Comparison of ENCODE assay signal across 15 cellular contexts in genomic region chr4:120918788-120919187, GRCh38. TPM values are rescaled to one million over a fixed set of nuclear protein-coding genes. Genes with fewer than 3 reads are reported as not detected.
DNase-seq lines count a peak whose midpoint lies in the region; ATAC-seq and TF ChIP-seq lines count a peak whose summit lies in the region.
"Had no signal": no experiment of that assay in that cellular context is flagged by ENCODE, and none has a peak within 500 bp of the region (broad histone marks: within the 10 kb centered on the region; RNA-seq: fewer than 3 reads in every experiment).

No MANE protein-coding gene starts in this region.

- no peak overlapping the region for H4K91ac ChIP-seq in H9 (ENCODE audit: insufficient read length, low read depth, low read length)

- H3K4me1 Mint-ChIP-seq in H9: peaks cover 51 to 56% of the 10 kb centered on the region in 2 experiments
- peaks cover 23% of the 10 kb centered on the region for H3K4me1 Mint-ChIP-seq in activated CD8-positive, alpha-beta T cell treated with anti-CD3 and anti-CD28 coated beads for 36 hours (ENCODE audit: low read depth)

- H3K9ac ChIP-seq in H9 (ENCODE audit: extremely low read depth, insufficient read length, low read length): no peak overlapping the region
- peak overlapping the region; percentile 55 for H3K9ac ChIP-seq in adipocyte (ENCODE audit: low read length)

- H3K36me3 Mint-ChIP-seq in H9 (ENCODE audit: insufficient read depth in 1 of 3, low read depth in 3 of 3): peaks cover 0 to 4% (median 0%) of the 10 kb centered on the region in 3 experiments; a peak in 3 of 7 replicates
- H3K36me3 Mint-ChIP-seq in activated CD8-positive, alpha-beta T cell treated with anti-CD3 and anti-CD28 coated beads for 36 hours (ENCODE audit: low read depth): no peaks in the 10 kb centered on the region
- H3K36me3 Mint-ChIP-seq: activated CD4-positive, alpha-beta memory T cell treated with anti-CD3 and anti-CD28 coated beads for 36 hours had no signal

- H3K14ac ChIP-seq in H9 (ENCODE audit: insufficient read depth, low read length): no peak overlapping the region

- H2BK12ac ChIP-seq in H9 (ENCODE audit: insufficient read length, low read depth, low read length): no peak overlapping the region

- no peak overlapping the region for H4K8ac ChIP-seq in H9 (replicated peaks; ENCODE audit: insufficient read length, low read depth, low read length)

- no peak overlapping the region for H2AFZ ChIP-seq in H9 (ENCODE audit: low read length)

- H3K27ac ChIP-seq in H9 (ENCODE audit: insufficient read length, low read depth, low read length) (peak overlapping the region; percentile 7), right cardiac atrium (ENCODE audit: low read length) (no peak overlapping the region), prostate gland (no peak overlapping the region), esophagus squamous epithelium (no peak overlapping the region)
- H3K27ac ChIP-seq: Peyer's patch had no signal

- H2BK120ac ChIP-seq in H9 (ENCODE audit: low read depth, low read length, poor library complexity, severe bottlenecking): no peak overlapping the region

- peak in 1 of 2 donors; percentile 49 for ATAC-seq in right cardiac atrium
- ATAC-seq in activated CD8-positive, alpha-beta T cell treated with anti-CD3 and anti-CD28 coated beads for 36 hours: no peak

- H3K79me2 ChIP-seq in H9 (ENCODE audit: insufficient read depth, low read length): peaks cover 4% of the 10 kb centered on the region; the same call in 1 of the 2 replicates

- WGBS in H9 (ENCODE audit: extremely low coverage, insufficient read length, low lambda C conversion rate): no CpG with 5 or more reads among the region's 2 CpGs
- WGBS in right cardiac atrium: 20% methylated on average over 2 of the region's 2 CpGs
- WGBS in prostate gland: 30% methylated on average over 2 of the region's 2 CpGs
- WGBS in esophagus squamous epithelium, 2 donors: 19 to 22% methylated on average over 2 of the region's 2 CpGs

- H3K36me3 ChIP-seq in adipocyte (ENCODE audit: control insufficient read depth, insufficient read depth, low read length, severe bottlenecking) (no peaks in the 10 kb centered on the region), prostate gland (no peaks in the 10 kb centered on the region), esophagus squamous epithelium (no peaks in the 10 kb centered on the region)
- H3K36me3 ChIP-seq: Peyer's patch had no signal

- intact Hi-C loops in right cardiac atrium (cut with DNase I) (loop anchor here in 1 of 4 donors (10.0 kb wide), 1 partner anchor 194 kb away; no protein-coding TSS in a partner anchor), prostate gland (cut with DNase I) (no loop called here), esophagus squamous epithelium (cut with DNase I) (no loop called here)
- intact Hi-C loops in activated CD8-positive, alpha-beta T cell treated with anti-CD3 and anti-CD28 coated beads for 36 hours (cut with micrococcal nuclease): no loop called here

- no peaks in the 10 kb centered on the region for H3K9me3 ChIP-seq in H9 (ENCODE audit: control insufficient read depth, low read depth, low read length)
- H3K9me3 ChIP-seq in adipocyte (ENCODE audit: control insufficient read depth, low read length): no peaks in the 10 kb centered on the region
- H3K9me3 ChIP-seq in right cardiac atrium (ENCODE audit: control insufficient read depth, low read length): no peaks in the 10 kb centered on the region
- H3K9me3 ChIP-seq in prostate gland: no peaks in the 10 kb centered on the region
- no peaks in the 10 kb centered on the region for H3K9me3 ChIP-seq in esophagus squamous epithelium
- H3K9me3 ChIP-seq: Peyer's patch had no signal

- no peak overlapping the region for H3K56ac ChIP-seq in H9 (ENCODE audit: insufficient read length, low read depth, low read length)

- H3K23ac ChIP-seq in H9 (ENCODE audit: insufficient read length, low read depth, low read length): no peak overlapping the region

- H3K4me2 ChIP-seq in H9 (ENCODE audit: insufficient read depth, insufficient read length, low read length): no peak overlapping the region

- no peak overlapping the region for H3K4me3 Mint-ChIP-seq in H9
- no peak overlapping the region for H3K4me3 Mint-ChIP-seq in activated CD8-positive, alpha-beta T cell treated with anti-CD3 and anti-CD28 coated beads for 36 hours
- H3K4me3 Mint-ChIP-seq: activated CD4-positive, alpha-beta memory T cell treated with anti-CD3 and anti-CD28 coated beads for 36 hours; CD4-positive, alpha-beta T cell; T-helper 2 cell treated with Interferon-gamma antibody and Interleukin-4, amounts not matched to agents 5 μg/mL and 100 μg/mL, for 36 hours had no signal

- peaks cover 8% of the 10 kb centered on the region for H3K23me2 ChIP-seq in H9 (ENCODE audit: insufficient read length, low read depth, low read length, poor library complexity, severe bottlenecking)

- no peak overlapping the region for H2BK5ac ChIP-seq in H9 (ENCODE audit: insufficient read length, low read length)

- H2AK5ac ChIP-seq in H9 (ENCODE audit: insufficient read length, low read length): no peak overlapping the region

- H3K27me3 ChIP-seq in H9 (ENCODE audit: insufficient read depth, low read length) (no peaks in the 10 kb centered on the region), adipocyte (replicated peaks; ENCODE audit: control insufficient read depth, insufficient read depth, low read length) (no peaks in the 10 kb centered on the region), right cardiac atrium (ENCODE audit: control insufficient read depth, insufficient read depth) (no peaks in the 10 kb centered on the region), prostate gland (replicated peaks; ENCODE audit: insufficient read depth) (no peaks in the 10 kb centered on the region), esophagus squamous epithelium (peaks cover 0 to 12% (median 0%) of the 10 kb centered on the region in 4 donors)
- H3K27me3 ChIP-seq: Peyer's patch had no signal

- no peak overlapping the region for H3T11ph ChIP-seq in H9 (ENCODE audit: low read length)

- no peak overlapping the region for H2BK20ac ChIP-seq in H9 (ENCODE audit: low read depth, low read length, poor library complexity, severe bottlenecking)

- peak overlapping the region; percentile 8 for H3K4me3 ChIP-seq in adipocyte (ENCODE audit: low read length)
- H3K4me3 ChIP-seq in right cardiac atrium (ENCODE audit: low read length): no peak overlapping the region
- H3K4me3 ChIP-seq in prostate gland: no peak overlapping the region
- H3K4me3 ChIP-seq in esophagus squamous epithelium: no peak overlapping the region
- H3K4me3 ChIP-seq: Peyer's patch had no signal

- no peaks in the 10 kb centered on the region for H3K9me3 Mint-ChIP-seq in H9
- no peaks in the 10 kb centered on the region for H3K9me3 Mint-ChIP-seq in activated CD8-positive, alpha-beta T cell treated with anti-CD3 and anti-CD28 coated beads for 36 hours
- H3K9me3 Mint-ChIP-seq: activated CD4-positive, alpha-beta memory T cell treated with anti-CD3 and anti-CD28 coated beads for 36 hours; CD4-positive, alpha-beta T cell; T-helper 2 cell treated with Interferon-gamma antibody and Interleukin-4, amounts not matched to agents 5 μg/mL and 100 μg/mL, for 36 hours had no signal

- H4K5ac ChIP-seq in H9 (ENCODE audit: insufficient read length, low read depth, low read length): no peak overlapping the region

- no peak overlapping the region for H3K4ac ChIP-seq in H9 (ENCODE audit: low read depth, low read length)

- H3K4me1 ChIP-seq in H9 (ENCODE audit: insufficient read depth, low read length) (no peaks in the 10 kb centered on the region; the same call in 1 of the 2 replicates), adipocyte (ENCODE audit: control insufficient read depth, insufficient read depth, low read length) (peaks cover 28% of the 10 kb centered on the region), right cardiac atrium (ENCODE audit: control insufficient read depth, insufficient read depth, low read length) (no peaks in the 10 kb centered on the region), prostate gland (replicated peaks) (no peaks in the 10 kb centered on the region), esophagus squamous epithelium (peaks cover 3 to 40% (median 11%) of the 10 kb centered on the region in 3 donors)

- CTCF ChIA-PET in activated CD8-positive, alpha-beta T cell treated with anti-CD3 and anti-CD28 coated beads for 36 hours (lab: Charles Lee): interaction anchor here (0.9 to 1.8 kb wide), 8 partner anchors 9 to 131 kb away, joined by 3 to 8 read pairs (median 3); no protein-coding TSS in a partner anchor

- TF ChIP-seq POLR2A in prostate gland (IDR thresholded peaks at IDR 0.05) (no peak), esophagus squamous epithelium (IDR thresholded peaks at IDR 0.05) (no peak)

- H2BK15ac ChIP-seq in H9 (ENCODE audit: low read depth, low read length): no peak overlapping the region

- H4K20me1 ChIP-seq in H9 (ENCODE audit: control insufficient read depth, insufficient read depth, insufficient read length): no peaks in the 10 kb centered on the region

- no peak for DNase-seq in H9
- peak; percentile 42 for DNase-seq in adipocyte (ENCODE audit: low read depth)
- DNase-seq in right cardiac atrium: peak; percentile 55 to 81 (median 75)
- peak; percentile 14 for DNase-seq in prostate gland (ENCODE audit: low spot score)
- DNase-seq in NCI-H524 treated with DMSO at 0.1 percent for 48 hours (lab: John Stamatoyannopoulos, UW): no peak
- no peak for DNase-seq in activated CD8-positive, alpha-beta T cell treated with anti-CD3 and anti-CD28 coated beads for 36 hours
- no peak for DNase-seq in esophagus squamous epithelium (lab: John Stamatoyannopoulos, UW)
- no peak for DNase-seq in NCI-H82 (lab: John Stamatoyannopoulos, UW)
- DNase-seq: activated CD4-positive, alpha-beta memory T cell treated with anti-CD3 and anti-CD28 coated beads for 36 hours; activated effector memory CD4-positive, alpha-beta T cell treated with anti-CD3 and anti-CD28 coated beads, Interleukin-2, amount 50 U/mL, for 16 hours; CD4-positive, alpha-beta T cell; GDM1; NCI-H2227 treated with DMSO at 0.1 percent for 48 hours; Peyer's patch had no signal

- H3K79me1 ChIP-seq in H9 (ENCODE audit: insufficient read depth, low read depth, low read length, poor library complexity, severe bottlenecking): peaks cover 3% of the 10 kb centered on the region

- TF ChIP-seq CTCF in H9 (conservative IDR thresholded peaks at IDR 0.05) (no peak), prostate gland (IDR thresholded peaks at IDR 0.05) (no peak), esophagus squamous epithelium (IDR thresholded peaks at IDR 0.05) (no peak)
- no peak for TF ChIP-seq CTCF in activated CD8-positive, alpha-beta T cell treated with anti-CD3 and anti-CD28 coated beads for 36 hours (IDR thresholded peaks at IDR 0.05)

- no peaks in the 10 kb centered on the region for H3K27me3 Mint-ChIP-seq in H9 (ENCODE audit: low read depth)
- H3K27me3 Mint-ChIP-seq in activated CD8-positive, alpha-beta T cell treated with anti-CD3 and anti-CD28 coated beads for 36 hours: peaks cover 16% of the 10 kb centered on the region

- POLR2A ChIA-PET in activated CD8-positive, alpha-beta T cell treated with anti-CD3 and anti-CD28 coated beads for 36 hours (lab: Charles Lee): interaction anchor here (1.1 kb wide), 1 partner anchor 14 kb away, joined by 3 read pairs; no protein-coding TSS in a partner anchor

- H3K18ac ChIP-seq in H9 (ENCODE audit: insufficient read length, low read depth, low read length): no peak overlapping the region

- peak overlapping the region; percentile 40 to 67 (median 58); a peak in 4 of 7 replicates for H3K27ac Mint-ChIP-seq in H9
- no peak overlapping the region for H3K27ac Mint-ChIP-seq in activated CD8-positive, alpha-beta T cell treated with anti-CD3 and anti-CD28 coated beads for 36 hours
- H3K27ac Mint-ChIP-seq: activated CD4-positive, alpha-beta memory T cell treated with anti-CD3 and anti-CD28 coated beads for 36 hours; CD4-positive, alpha-beta T cell; T-helper 2 cell treated with Interferon-gamma antibody and Interleukin-4, amounts not matched to agents 5 μg/mL and 100 μg/mL, for 36 hours had no signal

RNA-seq across cellular contexts. Expression of gene PRDM5, which starts 3.7 kb away (rescaled TPM):
- total RNA-seq in H9 (2021) (21.7 and 23.2 TPM in 2 replicates), right cardiac atrium (10 to 100 TPM; 14.3 to 20.3 (median 17.6) TPM), prostate gland (10 to 100 TPM in 1 of 2 donors, 1 to 10 TPM in 1; 9.9 to 18.9 TPM), esophagus squamous epithelium (10 to 100 TPM in 1 of 4 donors, 1 to 10 TPM in 3; 3.3 to 16.8 (median 6.2) TPM)
- polyA plus RNA-seq in right cardiac atrium: 2.4 TPM
- under 1 TPM; 0.51 to 0.52 TPM for total RNA-seq in activated CD8-positive, alpha-beta T cell treated with anti-CD3 and anti-CD28 coated beads for 36 hours

Comparison
In these comparisons a context has a peak if more than half of its experiments do, and no peak if none do; other contexts are left out.
1. DNase-seq: peak in adipocyte (single experiment), right cardiac atrium (3 of 3) and prostate gland (single experiment); none in H9 (single experiment), NCI-H524 treated with DMSO at 0.1 percent for 48 hours (single experiment), activated CD8-positive, alpha-beta T cell treated with anti-CD3 and anti-CD28 coated beads for 36 hours (single experiment), esophagus squamous epithelium (single experiment) and NCI-H82 (single experiment).